8 cellular contexts compared by ENCODE assay signal in genomic region chr1:222171005-222171404, GRCh38.
DNase-seq lines count a peak whose midpoint lies in the region; ATAC-seq and TF ChIP-seq lines count a peak whose summit lies in the region.

No MANE protein-coding gene starts in this region.

- peaks cover 6% of the 10 kb centered on the region for H3K9me3 Mint-ChIP-seq in Calu3 (ENCODE audit: low read depth, unreplicated experiment)

- H3K4me1 ChIP-seq in esophagus squamous epithelium: peaks cover 0 to 5% (median 0%) of the 10 kb centered on the region in 3 donors

- H3K36me3 Mint-ChIP-seq in Calu3 (ENCODE audit: insufficient read depth, unreplicated experiment): no peaks in the 10 kb centered on the region

- peak; percentile 80 for ATAC-seq in GM19438 (IDR thresholded peaks at IDR 0.05; ENCODE audit: low read depth, unreplicated experiment)
- ATAC-seq in GM18519 (IDR thresholded peaks at IDR 0.05; ENCODE audit: low FRiP score, unreplicated experiment): no peak
- ATAC-seq in GM18520 (IDR thresholded peaks at IDR 0.05; ENCODE audit: unreplicated experiment): no peak

- 47 to 79% methylated on average over 1 to 2 of the region's 2 CpGs for WGBS in esophagus squamous epithelium, 2 donors

- intact Hi-C loops in Calu3 (cut with micrococcal nuclease; ENCODE audit: unreplicated experiment) (loop anchor here (1.0 to 10.0 kb wide), 4 partner anchors 284 to 693 kb away; partner anchors contain the start of gene DUSP10), esophagus squamous epithelium (cut with DNase I) (no loop called here)

- H3K4me1 Mint-ChIP-seq in Calu3 (ENCODE audit: low read depth, unreplicated experiment): no peaks in the 10 kb centered on the region

- peaks cover 0 to 8% (median 0%) of the 10 kb centered on the region in 3 donors for H3K9me3 ChIP-seq in esophagus squamous epithelium

- TF ChIP-seq CTCF in Calu3 (IDR thresholded peaks at IDR 0.05; ENCODE audit: unreplicated experiment): peak; percentile 73
- TF ChIP-seq CTCF in RWPE1 (conservative IDR thresholded peaks at IDR 0.05; ENCODE audit: low read depth): peak; percentile 28
- TF ChIP-seq CTCF in esophagus squamous epithelium (IDR thresholded peaks at IDR 0.05): peak in 5 of 6 experiments; percentile 43 to 68 (median 54)

- no TSS peak for BruUV-seq in Calu3 (replicated peaks; lab: Mats Ljungman, UMichigan)

- POLR2A ChIA-PET in RWPE1 (lab: Yijun Ruan, JAX; ENCODE audit: low non-redundant PET): no interaction called here

- no peak for TF ChIP-seq POLR2A in esophagus squamous epithelium (IDR thresholded peaks at IDR 0.05)

- DNase-seq in Calu3 (peak; percentile 16), HT-29 (ENCODE audit: low spot score) (peak; percentile 31), RWPE1 (ENCODE audit: low spot score) (peak; percentile 5), esophagus squamous epithelium (lab: John Stamatoyannopoulos, UW) (no peak), putamen (ENCODE audit: low spot score) (peak; percentile 3)

- no peak overlapping the region for H3K4me3 Mint-ChIP-seq in Calu3 (ENCODE audit: low read depth, unreplicated experiment)

- H3K27ac ChIP-seq in RWPE1 (no peak overlapping the region), esophagus squamous epithelium (no peak overlapping the region)

- no peaks in the 10 kb centered on the region for H3K36me3 ChIP-seq in esophagus squamous epithelium

- H3K27ac Mint-ChIP-seq in Calu3 (ENCODE audit: unreplicated experiment): no peak overlapping the region

- no peak overlapping the region for H3K4me3 ChIP-seq in esophagus squamous epithelium

- H3K27me3 Mint-ChIP-seq in Calu3 (ENCODE audit: unreplicated experiment): no peaks in the 10 kb centered on the region

- no peaks in the 10 kb centered on the region for H3K27me3 ChIP-seq in esophagus squamous epithelium

- CTCF ChIA-PET in Calu3 (lab: Charles Lee) (interaction anchor here (0.6 to 1.3 kb wide), 11 partner anchors 45 to 693 kb away, joined by 3 to 19 read pairs (median 3); no protein-coding TSS in a partner anchor), RWPE1 (lab: Yijun Ruan, JAX) (interaction anchor here (0.6 kb wide), 3 partner anchors 99 to 1113 kb away, joined by 3 to 5 read pairs (median 3); no protein-coding TSS in a partner anchor)
